In the genomic region with DNA sequence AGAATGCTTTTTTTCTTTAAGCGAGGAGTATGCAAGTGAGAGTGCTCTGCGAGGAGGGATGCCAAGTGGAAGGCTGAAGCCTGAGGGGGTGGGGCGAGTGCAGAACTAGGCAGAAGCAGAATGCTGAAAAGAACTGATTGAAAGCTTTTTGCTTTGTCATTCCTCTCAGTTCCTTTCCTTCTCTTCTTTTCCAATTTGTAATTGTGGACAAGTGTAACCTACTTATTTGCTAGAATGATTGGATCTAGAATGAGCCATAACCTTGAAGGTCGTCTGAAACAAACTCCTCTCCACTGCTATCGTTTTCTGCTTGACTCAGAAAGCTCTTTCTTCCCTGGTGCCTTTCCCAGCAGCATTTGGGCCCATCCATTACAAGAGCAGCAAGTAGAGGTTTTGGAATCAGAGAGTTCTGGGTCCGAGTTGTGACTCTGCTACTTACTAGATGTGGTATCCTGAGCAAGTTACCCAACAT, we compare ENCODE assay signal across 1 cellular context.
TF ChIP-seq lines count a peak whose summit lies in the region.

No MANE protein-coding gene starts in this region.

TF ChIP-seq in K562, 482 proteins besides CTCF, POLR2A, EP300 and RAD21 (continued from another document):
- TF ChIP-seq ATF4 (CRISPR knock-in tag; IDR thresholded peaks at IDR 0.05) (no peak), ZBTB12 (CRISPR knock-in tag; IDR thresholded peaks at IDR 0.05) (no peak)
